1 cellular context compared by ENCODE assay signal in the genomic region with DNA sequence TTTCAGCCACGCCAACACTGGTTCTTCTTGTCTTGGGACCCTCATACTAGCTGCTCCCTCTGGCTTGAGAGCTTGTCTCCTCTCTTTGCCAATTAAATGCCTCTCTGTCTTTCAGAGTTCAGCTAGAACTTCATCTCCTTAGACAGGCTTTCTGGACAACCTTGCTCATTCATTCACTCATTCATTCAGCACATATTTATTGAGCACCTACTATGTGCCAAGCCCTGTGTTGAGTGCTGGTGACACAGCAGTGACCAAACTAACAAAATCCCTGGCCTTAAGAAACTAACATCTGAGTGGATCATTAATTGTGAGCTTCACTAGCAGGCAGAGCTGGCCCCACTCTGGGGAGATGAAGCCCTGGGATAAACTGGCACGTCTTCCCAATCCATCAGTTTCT.
A peak's percentile ranks its signal among the peaks of the same experiment; 100 is the strongest.
TF ChIP-seq lines count a peak whose summit lies in the region.

No MANE protein-coding gene starts in this region.

TF ChIP-seq in K562, 482 proteins besides CTCF, POLR2A, EP300 and RAD21:
- TF ChIP-seq ZKSCAN1 (IDR thresholded peaks at IDR 0.05; ENCODE audit: low read depth, low read length) = peak; percentile 91
- TF ChIP-seq ZNF24 (IDR thresholded peaks at IDR 0.05) = peak; percentile 70; the same call in 1 of the 2 replicates
- TF ChIP-seq MCM5 (IDR thresholded peaks at IDR 0.05; ENCODE audit: low read depth) = no peak
- TF ChIP-seq RBM17 (IDR thresholded peaks at IDR 0.05; ENCODE audit: borderline replicate concordance, low read depth, low read length) = no peak
- no peak for TF ChIP-seq FOXM1 (IDR thresholded peaks at IDR 0.05; ENCODE audit: low read depth)
- no peak for TF ChIP-seq FOXM1 (CRISPR knock-in tag; IDR thresholded peaks at IDR 0.05; ENCODE audit: low read depth)
- TF ChIP-seq POLR2B (IDR thresholded peaks at IDR 0.05; ENCODE audit: low read depth, partially characterized antibody) = no peak
TF ChIP-seq in K562: peak in this region for 2.
